In genomic region chr5:6714221-6715041, GRCh38 we compare ENCODE assay signal across 8 cellular contexts. TPM values are rescaled to one million over a fixed set of nuclear protein-coding genes. Genes with fewer than 3 reads are reported as not detected.
DNase-seq lines count a peak whose midpoint lies in the region; ATAC-seq and TF ChIP-seq lines count a peak whose summit lies in the region.

No MANE protein-coding gene starts in this region.

- H3K36me3 Mint-ChIP-seq in T-helper 17 cell (ENCODE audit: low read depth), result no peaks in the 10 kb centered on the region

- TF ChIP-seq CTCF in mucosa of descending colon (IDR thresholded peaks at IDR 0.05), result no peak

- intact Hi-C loops in mucosa of descending colon (cut with DNase I, micrococcal nuclease), result no loop called here

- H3K27me3 Mint-ChIP-seq in T-helper 17 cell, result no peaks in the 10 kb centered on the region

- peak; percentile 34 for DNase-seq in stimulated activated CD4-positive, alpha-beta T cell treated with anti-CD3 and anti-CD28 coated beads, Interleukin-12 subunit alpha, Interleukin-12 subunit beta, amount 100 ng/mL, for 4 hours
- no peak for DNase-seq in stimulated activated CD4-positive, alpha-beta T cell treated with anti-CD3 and anti-CD28 coated beads, Interleukin-4, amount 100 ng/mL, for 24 hours
- DNase-seq in T-helper 17 cell (peak in 1 of 3 donors; percentile 33), dermis blood vessel endothelial cell (peak; percentile 25), mucosa of descending colon (peak; percentile 37 to 73 (median 61)), NCI-H1694 treated with DMSO at 0.1 percent for 48 hours (lab: John Stamatoyannopoulos, UW) (no peak), NCI-H1105 treated with DMSO at 0.1 percent for 48 hours (lab: John Stamatoyannopoulos, UW) (no peak)

- peak overlapping the region; percentile 93 for H3K4me3 Mint-ChIP-seq in T-helper 17 cell

- H3K9me3 ChIP-seq in T-helper 17 cell (ENCODE audit: control insufficient read depth, low read length, poor library complexity, severe bottlenecking), result no peaks in the 10 kb centered on the region
- H3K9me3 ChIP-seq in mucosa of descending colon, result no peaks in the 10 kb centered on the region

- peaks cover 22% of the 10 kb centered on the region for H3K4me1 ChIP-seq in mucosa of descending colon (ENCODE audit: low read depth)

- H3K27ac Mint-ChIP-seq in T-helper 17 cell, result peak overlapping the region; percentile 86

- no peaks in the 10 kb centered on the region for H3K36me3 ChIP-seq in mucosa of descending colon (ENCODE audit: low read depth)

- peak overlapping the region; percentile 46 for H3K4me3 ChIP-seq in mucosa of descending colon

- ATAC-seq in T-helper 17 cell (no peak), mucosa of descending colon (no peak), HG02981 (IDR thresholded peaks at IDR 0.05; ENCODE audit: unreplicated experiment) (no peak)

- H3K4me1 Mint-ChIP-seq in T-helper 17 cell, result peaks cover 43% of the 10 kb centered on the region

RNA-seq across cellular contexts. Expression of gene TENT4A, which starts 1.2 kb away (rescaled TPM):
- total RNA-seq in T-helper 17 cell (10 to 100 TPM; 54.7 to 59.4 TPM), dermis blood vessel endothelial cell (7.8 and 12.2 TPM in 2 replicates), mucosa of descending colon (10 to 100 TPM; 16.0 to 26.2 (median 16.3) TPM)

Comparison
In these comparisons a context has a peak if more than half of its experiments do, and no peak if none do; other contexts are left out.
1. DNase-seq: peak in stimulated activated CD4-positive, alpha-beta T cell treated with anti-CD3 and anti-CD28 coated beads, Interleukin-12 subunit alpha, Interleukin-12 subunit beta, amount 100 ng/mL, for 4 hours (single experiment), dermis blood vessel endothelial cell (single experiment) and mucosa of descending colon (3 of 3); none in stimulated activated CD4-positive, alpha-beta T cell treated with anti-CD3 and anti-CD28 coated beads, Interleukin-4, amount 100 ng/mL, for 24 hours (single experiment), NCI-H1694 treated with DMSO at 0.1 percent for 48 hours (single experiment) and NCI-H1105 treated with DMSO at 0.1 percent for 48 hours (single experiment).